Comparison of ENCODE assay signal across 17 cellular contexts in the genomic region with DNA sequence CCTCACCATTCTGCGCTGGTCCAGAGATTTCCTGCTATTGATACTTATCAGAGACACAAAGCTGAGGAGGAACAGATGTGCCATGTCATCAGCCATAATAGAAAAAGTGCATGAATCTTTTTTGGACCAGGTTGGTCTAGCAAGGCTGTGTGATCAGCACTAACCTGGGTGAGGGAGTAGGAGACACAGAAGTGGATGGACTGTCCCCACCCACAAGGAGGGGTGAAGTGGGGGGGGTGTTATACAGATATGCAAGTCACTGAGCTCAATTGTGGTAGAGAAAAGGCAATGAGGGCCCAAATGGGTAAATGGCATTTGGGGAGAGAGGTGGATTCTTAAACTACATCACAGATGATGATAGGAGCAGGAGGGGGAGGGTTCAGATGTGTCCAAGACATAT.
"Had no signal": no experiment of that assay in that cellular context is flagged by ENCODE, and none has a peak within 500 bp of the region (broad histone marks: within the 10 kb centered on the region; RNA-seq: fewer than 3 reads in every experiment).

No MANE protein-coding gene starts in this region.

- H3K4me3 ChIP-seq: coronary artery, suprapubic skin had no signal

- H3K27ac ChIP-seq: neutrophil, parathyroid adenoma, suprapubic skin had no signal

- H3K27ac Mint-ChIP-seq: activated CD4-positive, alpha-beta T cell treated with anti-CD3 and anti-CD28 coated beads, Interleukin-2, amount 10 ng/mL, durations not matched to agents 24 days and 14 days; activated naive CD8-positive, alpha-beta T cell treated with anti-CD3 and anti-CD28 coated beads, Interleukin-2, amount 10 ng/mL, durations not matched to agents 7 days and 5 days; natural killer cell; stimulated activated naive CD8-positive, alpha-beta T cell treated with anti-CD3 and anti-CD28 coated beads, Interleukin-15, Interleukin-2, amounts not matched to agents 100 ng/mL and 50 ng/mL, for 24 hours had no signal

- ATAC-seq: natural killer cell had no signal

- H3K4me3 Mint-ChIP-seq: activated CD4-positive, alpha-beta T cell treated with anti-CD3 and anti-CD28 coated beads, Interleukin-2, amount 10 ng/mL, durations not matched to agents 24 days and 14 days; activated naive CD8-positive, alpha-beta T cell treated with anti-CD3 and anti-CD28 coated beads, Interleukin-2, amount 10 ng/mL, durations not matched to agents 7 days and 5 days; natural killer cell; stimulated activated naive CD8-positive, alpha-beta T cell treated with anti-CD3 and anti-CD28 coated beads, Interleukin-15, Interleukin-2, amounts not matched to agents 100 ng/mL and 50 ng/mL, for 24 hours had no signal

- H3K36me3 Mint-ChIP-seq: activated naive CD8-positive, alpha-beta T cell treated with anti-CD3 and anti-CD28 coated beads, Interleukin-2, amount 10 ng/mL, durations not matched to agents 7 days and 5 days; natural killer cell had no signal

- H3K27me3 ChIP-seq: neutrophil, suprapubic skin had no signal

- H3K9me3 Mint-ChIP-seq: activated CD4-positive, alpha-beta T cell treated with anti-CD3 and anti-CD28 coated beads, Interleukin-2, amount 10 ng/mL, durations not matched to agents 24 days and 14 days; natural killer cell; stimulated activated naive CD8-positive, alpha-beta T cell treated with anti-CD3 and anti-CD28 coated beads, Interleukin-15, Interleukin-2, amounts not matched to agents 100 ng/mL and 50 ng/mL, for 24 hours had no signal

- DNase-seq: activated CD4-positive, alpha-beta T cell treated with anti-CD3 and anti-CD28 coated beads, Interleukin-2, amount 10 ng/mL, durations not matched to agents 24 days and 14 days; activated CD4-positive, CD25-positive, alpha-beta regulatory T cell; activated CD8-positive, alpha-beta memory T cell treated with anti-CD3 and anti-CD28 coated beads for 24 hours; activated gamma-delta T cell; activated naive CD8-positive, alpha-beta T cell treated with anti-CD3 and anti-CD28 coated beads, Interleukin-2, amount 10 ng/mL, durations not matched to agents 7 days and 5 days; erythroblast; foreskin melanocyte; kidney glomerular epithelial cell; mesendoderm; natural killer cell; T1000; trophoblast cell had no signal

- H3K4me1 ChIP-seq: parathyroid adenoma had no signal

- H3K36me3 ChIP-seq: neutrophil, suprapubic skin had no signal

- H3K9me3 ChIP-seq: neutrophil, suprapubic skin had no signal
